In genomic region chr6:44064948-44065272, GRCh38 we compare ENCODE assay signal across 1 cellular context.
TF ChIP-seq lines count a peak whose summit lies in the region.

No MANE protein-coding gene starts in this region.

TF ChIP-seq in SK-N-SH treated with all-trans-retinoic acid at 6 μM for 48 hours, 23 proteins besides CTCF, POLR2A, EP300 and RAD21 (continued from another document):
- TF ChIP-seq TCF4 (CRISPR knock-in tag; IDR thresholded peaks at IDR 0.05; ENCODE audit: borderline replicate concordance) (no peak), BACH2 (CRISPR knock-in tag; IDR thresholded peaks at IDR 0.05; ENCODE audit: borderline replicate concordance) (no peak), ZFP3 (CRISPR knock-in tag; IDR thresholded peaks at IDR 0.05) (no peak), PPARA (CRISPR knock-in tag; IDR thresholded peaks at IDR 0.05; ENCODE audit: borderline replicate concordance) (no peak), ZC3H10 (CRISPR knock-in tag; IDR thresholded peaks at IDR 0.05) (no peak), ISL1 (CRISPR knock-in tag; IDR thresholded peaks at IDR 0.05) (no peak), CSRNP3 (CRISPR knock-in tag; IDR thresholded peaks at IDR 0.05) (no peak), ESRRG (CRISPR knock-in tag; IDR thresholded peaks at IDR 0.05) (no peak), ZFP30 (CRISPR knock-in tag; IDR thresholded peaks at IDR 0.05) (no peak)
- TF ChIP-seq, protein P1, sequence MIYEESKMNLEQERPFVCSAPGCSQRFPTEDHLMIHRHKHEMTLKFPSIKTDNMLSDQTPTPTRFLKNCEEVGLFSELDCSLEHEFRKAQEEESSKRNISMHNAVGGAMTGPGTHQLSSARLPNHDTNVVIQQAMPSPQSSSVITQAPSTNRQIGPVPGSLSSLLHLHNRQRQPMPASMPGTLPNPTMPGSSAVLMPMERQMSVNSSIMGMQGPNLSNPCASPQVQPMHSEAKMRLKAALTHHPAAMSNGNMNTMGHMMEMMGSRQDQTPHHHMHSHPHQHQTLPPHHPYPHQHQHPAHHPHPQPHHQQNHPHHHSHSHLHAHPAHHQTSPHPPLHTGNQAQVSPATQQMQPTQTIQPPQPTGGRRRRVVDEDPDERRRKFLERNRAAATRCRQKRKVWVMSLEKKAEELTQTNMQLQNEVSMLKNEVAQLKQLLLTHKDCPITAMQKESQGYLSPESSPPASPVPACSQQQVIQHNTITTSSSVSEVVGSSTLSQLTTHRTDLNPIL (CRISPR knock-in tag; IDR thresholded peaks at IDR 0.05; ENCODE audit: low read depth): no peak
TF ChIP-seq in SK-N-SH treated with all-trans-retinoic acid at 6 μM for 48 hours: peak in this region for 0.
